10 cellular contexts compared by ENCODE assay signal in the genomic region with DNA sequence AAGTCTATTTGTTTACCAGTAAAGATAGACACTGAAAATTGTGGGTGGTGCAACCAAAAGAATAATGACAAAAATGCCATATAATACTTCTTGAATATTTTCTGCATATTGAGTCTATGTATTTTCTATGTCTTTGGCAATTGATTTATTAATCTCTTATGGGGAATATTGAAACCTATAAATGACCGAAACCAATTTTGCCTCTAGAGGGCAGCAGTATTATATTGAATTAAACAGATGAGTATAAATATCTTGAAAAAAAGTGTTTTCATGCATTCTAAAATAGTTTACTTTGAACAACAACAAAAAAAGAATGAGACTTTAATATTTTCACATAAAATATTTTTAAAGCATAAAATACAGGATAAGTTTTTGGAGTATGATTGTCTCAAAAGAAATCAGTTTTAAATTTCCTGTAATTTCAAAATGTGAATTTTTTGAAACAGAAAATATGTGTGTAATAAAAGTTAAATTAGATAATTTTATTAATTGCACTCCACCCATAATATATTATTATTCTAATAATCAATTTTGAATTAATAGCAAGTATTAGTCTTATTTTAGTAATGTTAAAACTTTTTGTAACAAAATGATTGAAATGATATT. TPM values are rescaled to one million over a fixed set of nuclear protein-coding genes. Genes with fewer than 3 reads are reported as not detected.
DNase-seq lines count a peak whose midpoint lies in the region; ATAC-seq and TF ChIP-seq lines count a peak whose summit lies in the region.
"Had no signal": no experiment of that assay in that cellular context is flagged by ENCODE, and none has a peak within 500 bp of the region (broad histone marks: within the 10 kb centered on the region; RNA-seq: fewer than 3 reads in every experiment).

No MANE protein-coding gene starts in this region.

- H3K27me3 ChIP-seq in SK-N-SH (ENCODE audit: insufficient read depth) (no peaks in the 10 kb centered on the region), PC-9 (ENCODE audit: insufficient read depth, low read depth) (no peaks in the 10 kb centered on the region), tibial nerve (no peaks in the 10 kb centered on the region)

- no peak for DNase-seq in SK-N-SH
- no peak for DNase-seq in PC-9
- DNase-seq in fibroblast of peridontal ligament (ENCODE audit: extremely low read depth) = peak; percentile 63
- DNase-seq in tibial nerve (ENCODE audit: low spot score in 2 of 2) = peak in 1 of 2 donors; percentile 41
- no peak for DNase-seq in hepatic stellate cell (ENCODE audit: low spot score)
- DNase-seq in stimulated activated CD4-positive, alpha-beta T cell treated with anti-CD3 and anti-CD28 coated beads, Interleukin-4, amount 100 ng/mL, for 4 hours = no peak
- DNase-seq: NCI-H2227 treated with DMSO at 0.1 percent for 48 hours had no signal

- BruUV-seq in PC-9 (replicated peaks; lab: Mats Ljungman, UMichigan) = no TSS peak

- H3K4me2 ChIP-seq in SK-N-SH (no peak overlapping the region), PC-9 (no peak overlapping the region)

- peak; percentile 35; the same call in 1 of the 2 replicates for TF ChIP-seq RAD21 in SK-N-SH (IDR thresholded peaks at IDR 0.05; ENCODE audit: low read length)

- no peaks in the 10 kb centered on the region for H3K36me3 ChIP-seq in SK-N-SH (replicated peaks in 1 of 2; ENCODE audit: control insufficient read depth in 1 of 2, insufficient read depth in 2 of 2, low read length in 1 of 2)
- H3K36me3 ChIP-seq in PC-9 (ENCODE audit: low read depth) = no peaks in the 10 kb centered on the region
- peaks cover 0 to 16% (median 0%) of the 10 kb centered on the region in 3 donors for H3K36me3 ChIP-seq in tibial nerve
- H3K36me3 ChIP-seq: HAP-1 had no signal

- TF ChIP-seq EP300 in SK-N-SH (IDR thresholded peaks at IDR 0.05; ENCODE audit: borderline replicate concordance in 1 of 2, low read depth in 1 of 2, low read length in 1 of 2) (no peak), tibial nerve (IDR thresholded peaks at IDR 0.05) (no peak)

- H3K9ac ChIP-seq in SK-N-SH = no peak overlapping the region

- H3K4me3 ChIP-seq in SK-N-SH (ENCODE audit: low read depth in 2 of 2, low read length in 1 of 2) = no peak overlapping the region; a peak in 1 of 4 replicates
- no peak overlapping the region for H3K4me3 ChIP-seq in PC-9
- H3K4me3 ChIP-seq in tibial nerve = no peak overlapping the region
- H3K4me3 ChIP-seq: HAP-1 had no signal

- peaks cover 3 to 12% of the 10 kb centered on the region in 2 experiments; a peak in 3 of 4 replicates for H3K4me1 ChIP-seq in SK-N-SH (ENCODE audit: control insufficient read depth in 1 of 2, insufficient read depth in 2 of 2, low read depth in 1 of 2, low read length in 1 of 2)
- no peaks in the 10 kb centered on the region for H3K4me1 ChIP-seq in PC-9 (replicated peaks; ENCODE audit: insufficient read depth)
- H3K4me1 ChIP-seq in tibial nerve = peaks cover 0 to 9% (median 0%) of the 10 kb centered on the region in 4 donors
- H3K4me1 ChIP-seq: HAP-1 had no signal

- CTCF ChIA-PET in SK-N-SH (lab: Yijun Ruan, JAX) (interaction anchor here (0.6 to 8.6 kb wide), 7 partner anchors 70 to 1030 kb away, joined by 3 to 335 read pairs (median 5); a partner anchor contains a TSS), PC-9 (lab: Charles Lee) (no interaction called here)

- POLR2A ChIA-PET in SK-N-SH (lab: Yijun Ruan, JAX) (no interaction called here), PC-9 (lab: Charles Lee; ENCODE audit: unreplicated experiment) (no interaction called here)

- H3F3A ChIP-seq in SK-N-SH (replicated peaks; ENCODE audit: insufficient read depth) (peaks cover 10% of the 10 kb centered on the region), PC-9 (ENCODE audit: insufficient read depth, low read depth) (no peaks in the 10 kb centered on the region)

- H3K9me3 ChIP-seq in SK-N-SH (no peaks in the 10 kb centered on the region), PC-9 (ENCODE audit: insufficient read depth, low read depth) (no peaks in the 10 kb centered on the region), tibial nerve (no peaks in the 10 kb centered on the region)
- H3K9me3 ChIP-seq: HAP-1 had no signal

- no peaks in the 10 kb centered on the region for H4K20me1 ChIP-seq in SK-N-SH (ENCODE audit: insufficient read depth)
- H4K20me1 ChIP-seq in PC-9 (ENCODE audit: insufficient read depth) = no peaks in the 10 kb centered on the region

- H2AFZ ChIP-seq in SK-N-SH (ENCODE audit: low read depth) (no peak overlapping the region), PC-9 (no peak overlapping the region)

- H3K79me2 ChIP-seq in SK-N-SH (ENCODE audit: insufficient read depth) (no peaks in the 10 kb centered on the region), PC-9 (ENCODE audit: low read depth) (no peaks in the 10 kb centered on the region)

- ATAC-seq in SK-N-SH treated with all-trans-retinoic acid at 6 μM for 48 hours (no peak), GM18861 (IDR thresholded peaks at IDR 0.05; ENCODE audit: unreplicated experiment) (no peak)

- TF ChIP-seq CTCF in SK-N-SH (IDR thresholded peaks at IDR 0.05) = peak; percentile 84
- peak; percentile 69 for TF ChIP-seq CTCF in PC-9 (conservative IDR thresholded peaks at IDR 0.05)
- TF ChIP-seq CTCF in tibial nerve (IDR thresholded peaks at IDR 0.05) = peak in 4 of 5 experiments; percentile 20 to 39 (median 28)

- 40% methylated on average over 1 of the region's 1 CpG for WGBS in SK-N-SH (ENCODE audit: low lambda C conversion rate)
- WGBS in tibial nerve, 2 donors = 19 to 27% methylated on average over 1 of the region's 1 CpG

- intact Hi-C loops in PC-9 (cut with micrococcal nuclease; ENCODE audit: unreplicated experiment) = no loop called here

- no peak for TF ChIP-seq POLR2A in tibial nerve (IDR thresholded peaks at IDR 0.05)

- no peak overlapping the region for H3K27ac ChIP-seq in SK-N-SH (ENCODE audit: low read depth in 2 of 2, low read length in 1 of 2)
- no peak overlapping the region for H3K27ac ChIP-seq in PC-9
- H3K27ac ChIP-seq in tibial nerve = no peak overlapping the region

- no peaks in the 10 kb centered on the region; the same call in 1 of the 2 replicates for H3K9me2 ChIP-seq in SK-N-SH
- H3K9me2 ChIP-seq in PC-9 (ENCODE audit: insufficient read depth) = no peaks in the 10 kb centered on the region

TF ChIP-seq in SK-N-SH, 30 proteins besides CTCF, POLR2A, EP300 and RAD21:
- TF ChIP-seq POLR2AphosphoS5 (IDR thresholded peaks at IDR 0.05; ENCODE audit: low read depth, low read length) (no peak), MXI1 (IDR thresholded peaks at IDR 0.05; ENCODE audit: low read depth, low read length) (no peak), EZH2phosphoT487 (IDR thresholded peaks at IDR 0.05; ENCODE audit: borderline replicate concordance, low read depth) (no peak), RFX5 (IDR thresholded peaks at IDR 0.05; ENCODE audit: low read length) (no peak), TAF1 (IDR thresholded peaks at IDR 0.05; ENCODE audit: borderline replicate concordance, low read depth, low read length) (no peak), FOSL2 (IDR thresholded peaks at IDR 0.05; ENCODE audit: borderline replicate concordance, low read depth) (no peak), GATA2 (CRISPR knock-in tag; IDR thresholded peaks at IDR 0.05) (no peak), JUND (IDR thresholded peaks at IDR 0.05) (no peak)
TF ChIP-seq in SK-N-SH: peak in this region for 0.

TF ChIP-seq in SK-N-SH treated with all-trans-retinoic acid at 6 μM for 48 hours, 23 proteins besides CTCF, POLR2A, EP300 and RAD21 (continues in another document):
- TF ChIP-seq BACH2 (CRISPR knock-in tag; IDR thresholded peaks at IDR 0.05; ENCODE audit: borderline replicate concordance) = no peak
- no peak for TF ChIP-seq ZNF565 (CRISPR knock-in tag; conservative IDR thresholded peaks at IDR 0.05; ENCODE audit: low read depth)
- TF ChIP-seq, protein P1, sequence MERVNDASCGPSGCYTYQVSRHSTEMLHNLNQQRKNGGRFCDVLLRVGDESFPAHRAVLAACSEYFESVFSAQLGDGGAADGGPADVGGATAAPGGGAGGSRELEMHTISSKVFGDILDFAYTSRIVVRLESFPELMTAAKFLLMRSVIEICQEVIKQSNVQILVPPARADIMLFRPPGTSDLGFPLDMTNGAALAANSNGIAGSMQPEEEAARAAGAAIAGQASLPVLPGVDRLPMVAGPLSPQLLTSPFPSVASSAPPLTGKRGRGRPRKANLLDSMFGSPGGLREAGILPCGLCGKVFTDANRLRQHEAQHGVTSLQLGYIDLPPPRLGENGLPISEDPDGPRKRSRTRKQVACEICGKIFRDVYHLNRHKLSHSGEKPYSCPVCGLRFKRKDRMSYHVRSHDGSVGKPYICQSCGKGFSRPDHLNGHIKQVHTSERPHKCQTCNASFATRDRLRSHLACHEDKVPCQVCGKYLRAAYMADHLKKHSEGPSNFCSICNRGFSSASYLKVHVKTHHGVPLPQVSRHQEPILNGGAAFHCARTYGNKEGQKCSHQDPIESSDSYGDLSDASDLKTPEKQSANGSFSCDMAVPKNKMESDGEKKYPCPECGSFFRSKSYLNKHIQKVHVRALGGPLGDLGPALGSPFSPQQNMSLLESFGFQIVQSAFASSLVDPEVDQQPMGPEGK (CRISPR knock-in tag; IDR thresholded peaks at IDR 0.05; ENCODE audit: borderline replicate concordance) = no peak
- no peak for TF ChIP-seq ARNTL (CRISPR knock-in tag; IDR thresholded peaks at IDR 0.05; ENCODE audit: borderline replicate concordance, low read depth)
- no peak for TF ChIP-seq SNAI2 (CRISPR knock-in tag; IDR thresholded peaks at IDR 0.05)
- no peak for TF ChIP-seq RARB (CRISPR knock-in tag; IDR thresholded peaks at IDR 0.05)
- TF ChIP-seq OSR1 (CRISPR knock-in tag; IDR thresholded peaks at IDR 0.05) = no peak
- TF ChIP-seq PPARA (CRISPR knock-in tag; IDR thresholded peaks at IDR 0.05; ENCODE audit: borderline replicate concordance) = no peak

RNA-seq across cellular contexts. Expression of a gene that starts 49.9 kb away (rescaled TPM):
- polyA plus RNA-seq in SK-N-SH (2012; rRNA removed) = 0.44 and 0.97 TPM in 2 replicates
- polyA plus RNA-seq in SK-N-SH (2012; cell fraction: cytosol; rRNA removed) = 0.71 and 0.85 TPM in 2 replicates
- polyA plus RNA-seq in SK-N-SH (2012; cell fraction: nucleus; rRNA removed) = 0.28 and 0.62 TPM in 2 replicates
- 0.48 TPM in 1 of 2 replicates, not detected in the other for total RNA-seq in PC-9 (2021)
- 10 to 100 TPM; 56.4 to 75.1 (median 67.3) TPM for total RNA-seq in tibial nerve

RNA-seq across cellular contexts. Expression of a gene that starts 56.3 kb away (rescaled TPM):
- polyA plus RNA-seq in SK-N-SH (2012; rRNA removed) = 2.1 and 2.3 TPM in 2 replicates
- polyA plus RNA-seq in SK-N-SH (2012; cell fraction: cytosol; rRNA removed) = 3.5 and 4.0 TPM in 2 replicates
- polyA plus RNA-seq in SK-N-SH (2012; cell fraction: nucleus; rRNA removed) = 0.62 and 1.8 TPM in 2 replicates
- total RNA-seq in PC-9 (2021) (35.5 and 65.7 TPM in 2 replicates), tibial nerve (100 to 1,000 TPM in 1 of 4 donors, 10 to 100 TPM in 3; 75.1 to 110 (median 92.2) TPM)

Comparison
In these comparisons a context has a peak if more than half of its experiments do, and no peak if none do; other contexts are left out.
1. CTCF ChIP-seq: peak in every context shown above with its lines; median percentile 84 in SK-N-SH; 69 in PC-9; 28 in tibial nerve.
2. RNA of a gene that starts 49.9 kb away (total RNA-seq): 56.4 to 75.1 TPM in tibial nerve; 0.48 TPM in PC-9; every median in the first group is over 10 times any median in the second.